Comparison of ENCODE assay signal across 22 cellular contexts in the genomic region with DNA sequence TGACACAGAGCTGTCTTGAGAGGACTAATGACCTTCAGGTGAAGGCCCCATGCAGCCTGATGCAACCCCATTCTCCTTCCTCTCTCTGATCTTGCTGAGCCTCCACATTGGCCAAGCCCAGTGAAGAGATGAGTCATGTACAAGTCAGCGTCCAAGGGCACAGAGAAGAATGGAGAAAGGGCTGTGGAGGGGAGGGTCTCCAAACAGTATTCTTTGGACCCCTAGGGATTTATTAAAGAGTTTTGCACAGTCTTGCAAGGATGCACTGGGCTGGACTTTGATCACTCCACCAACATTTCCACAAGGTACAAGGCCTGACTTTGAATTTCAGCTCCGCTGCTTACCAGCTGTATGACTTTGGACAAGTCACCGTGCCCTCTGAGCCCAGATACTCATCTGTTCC. TPM values are rescaled to one million over a fixed set of nuclear protein-coding genes. Genes with fewer than 3 reads are reported as not detected.
A peak's percentile ranks its signal among the peaks of the same experiment; 100 is the strongest.
DNase-seq lines count a peak whose midpoint lies in the region; ATAC-seq, FAIRE-seq and TF ChIP-seq lines count a peak whose summit lies in the region.
"Had no signal": no experiment of that assay in that cellular context is flagged by ENCODE, and none has a peak within 500 bp of the region (broad histone marks: within the 10 kb centered on the region; RNA-seq: fewer than 3 reads in every experiment).

No MANE protein-coding gene starts in this region.

- 48% methylated on average over 3 of the region's 3 CpGs for WGBS in A549 (ENCODE audit: missing lambda C conversion rate)
- WGBS in GM23248 (ENCODE audit: low coverage in 1 of 2, low lambda C conversion rate in 2 of 2, missing lambda C conversion rate in 2 of 2), 2 experiments, result 68 to 69% methylated on average over 3 of the region's 3 CpGs

- H3F3A ChIP-seq in GM23248 (ENCODE audit: insufficient read depth), result peaks cover 5% of the 10 kb centered on the region

- no peaks in the 10 kb centered on the region for H3K9me2 ChIP-seq in GM23248 (ENCODE audit: insufficient read depth)

- FAIRE-seq in A549 (lab: Jason Lieb, UNC), result no peak

- H3K9ac ChIP-seq in GM23248, result no peak overlapping the region

- H3K9me3 ChIP-seq in A549 (peaks cover 6% of the 10 kb centered on the region; the same call in 2 of the 3 replicates), GM23248 (ENCODE audit: low read depth) (no peaks in the 10 kb centered on the region)
- H3K9me3 ChIP-seq: psoas muscle, vagina had no signal

- POLR2A ChIA-PET in A549 (lab: Yijun Ruan, JAX), result no interaction called here

- H3K27me3 ChIP-seq in GM23248 (replicated peaks; ENCODE audit: insufficient read depth), result no peaks in the 10 kb centered on the region
- H3K27me3 ChIP-seq: cardiac muscle cell, vagina had no signal

- CTCF ChIA-PET in A549 (lab: Yijun Ruan, JAX), result interaction anchor here (1.3 to 1.6 kb wide), 3 partner anchors 8 to 269 kb away, joined by 3 to 7 read pairs (median 3); no protein-coding TSS in a partner anchor

- no peaks in the 10 kb centered on the region for H4K20me1 ChIP-seq in GM23248 (ENCODE audit: insufficient read depth)

- H3K4me1 ChIP-seq in A549 (peaks cover 26% of the 10 kb centered on the region), GM23248 (ENCODE audit: insufficient read depth) (peaks cover 43% of the 10 kb centered on the region)
- H3K4me1 ChIP-seq: psoas muscle, vagina had no signal

- H3K36me3 ChIP-seq in GM23248 (ENCODE audit: low read depth), result no peaks in the 10 kb centered on the region
- H3K36me3 ChIP-seq: cardiac muscle cell, vagina had no signal

- TF ChIP-seq CTCF in A549 (IDR thresholded peaks at IDR 0.05), result no peak
- no peak for TF ChIP-seq CTCF in epithelial cell of esophagus (IDR thresholded peaks at IDR 0.05; ENCODE audit: insufficient read depth, low read depth, low read length, missing control alignments)

- no peak overlapping the region for H2AFZ ChIP-seq in GM23248

- DNase-seq in A549 (ENCODE audit: low read depth in 1 of 2, low spot score in 1 of 2), result peak in 1 of 2 experiments; percentile 20
- peak; percentile 53 for DNase-seq in GM23248
- DNase-seq in NOMO-1 treated with dmso at 0.1 percent for 144 hours (lab: John Stamatoyannopoulos, UW; ENCODE audit: unreplicated experiment), result peak; percentile 5
- DNase-seq in epithelial cell of esophagus (ENCODE audit: low read depth), result peak; percentile 36
- DNase-seq in kidney tubule cell (ENCODE audit: low spot score), result no peak
- DNase-seq in NCI-H128 (lab: John Stamatoyannopoulos, UW; ENCODE audit: unreplicated experiment), result no peak
- DNase-seq: activated CD4-positive, alpha-beta T cell treated with anti-CD3 and anti-CD28 coated beads for 36 hours; CD8-positive, alpha-beta T cell; DND-41; HFFc6; KBM-7; NCI-H1417; NCI-H526 treated with DMSO at 0.1 percent for 48 hours; nephron progenitor cell; psoas muscle; stimulated activated CD4-positive, alpha-beta T cell treated with anti-CD3 and anti-CD28 coated beads, Interleukin-4, amount 100 ng/mL, for 4 hours had no signal

- TF ChIP-seq RAD21 in A549 (conservative IDR thresholded peaks at IDR 0.05 in 1 of 2, IDR thresholded peaks at IDR 0.05 in 1 of 2), result no peak

- in situ Hi-C loops in GM23248 (cut with MboI), result no loop called here

- TF ChIP-seq POLR2A in A549 (IDR thresholded peaks at IDR 0.05; ENCODE audit: low read length), result no peak

- H3K79me2 ChIP-seq in GM23248 (ENCODE audit: insufficient read depth), result no peaks in the 10 kb centered on the region

- TF ChIP-seq EP300 in A549 (IDR thresholded peaks at IDR 0.05), result no peak

- H3K4me3 ChIP-seq in A549 (no peak overlapping the region), GM23248 (no peak overlapping the region), epithelial cell of esophagus (ENCODE audit: low read length) (no peak overlapping the region)
- H3K4me3 ChIP-seq: cardiac muscle cell, psoas muscle, SK-N-MC, vagina had no signal

- peak in 1 of 2 experiments; percentile 39; a peak in 1 of 6 replicates for ATAC-seq in A549
- no peak for ATAC-seq in GM18858 (IDR thresholded peaks at IDR 0.05; ENCODE audit: unreplicated experiment)
- no peak for ATAC-seq in HG03565 (IDR thresholded peaks at IDR 0.05; ENCODE audit: unreplicated experiment)
- ATAC-seq: activated CD4-positive, alpha-beta T cell treated with anti-CD3 and anti-CD28 coated beads for 36 hours; CD8-positive, alpha-beta T cell; psoas muscle had no signal

- H3K4me2 ChIP-seq in A549 (0 out of 3 replicates have a peak overlapping the region, but pooled peaks have one; percentile 10), GM23248 (ENCODE audit: unreplicated experiment) (peak overlapping the region; percentile 55)

- H3K27ac ChIP-seq in A549, result peak overlapping the region; percentile 56 to 77; a peak in 5 of 6 replicates
- peak overlapping the region; percentile 10; the same call in 1 of the 2 replicates for H3K27ac ChIP-seq in GM23248
- H3K27ac ChIP-seq: cardiac muscle cell, epithelial cell of prostate, psoas muscle, SK-N-MC, vagina had no signal

TF ChIP-seq in A549, 52 proteins besides CTCF, POLR2A, EP300 and RAD21:
- no peak for TF ChIP-seq RCOR1 (IDR thresholded peaks at IDR 0.05; ENCODE audit: low read depth, low read length)
- no peak for TF ChIP-seq EHF (CRISPR knock-in tag; IDR thresholded peaks at IDR 0.05)
- TF ChIP-seq JUN (IDR thresholded peaks at IDR 0.05), result no peak
- no peak for TF ChIP-seq RARB (CRISPR knock-in tag; IDR thresholded peaks at IDR 0.05)
- no peak for TF ChIP-seq RNF2 (IDR thresholded peaks at IDR 0.05; ENCODE audit: borderline replicate concordance, low read depth)
- no peak for TF ChIP-seq HDAC2 (IDR thresholded peaks at IDR 0.05)
- TF ChIP-seq, protein P1, sequence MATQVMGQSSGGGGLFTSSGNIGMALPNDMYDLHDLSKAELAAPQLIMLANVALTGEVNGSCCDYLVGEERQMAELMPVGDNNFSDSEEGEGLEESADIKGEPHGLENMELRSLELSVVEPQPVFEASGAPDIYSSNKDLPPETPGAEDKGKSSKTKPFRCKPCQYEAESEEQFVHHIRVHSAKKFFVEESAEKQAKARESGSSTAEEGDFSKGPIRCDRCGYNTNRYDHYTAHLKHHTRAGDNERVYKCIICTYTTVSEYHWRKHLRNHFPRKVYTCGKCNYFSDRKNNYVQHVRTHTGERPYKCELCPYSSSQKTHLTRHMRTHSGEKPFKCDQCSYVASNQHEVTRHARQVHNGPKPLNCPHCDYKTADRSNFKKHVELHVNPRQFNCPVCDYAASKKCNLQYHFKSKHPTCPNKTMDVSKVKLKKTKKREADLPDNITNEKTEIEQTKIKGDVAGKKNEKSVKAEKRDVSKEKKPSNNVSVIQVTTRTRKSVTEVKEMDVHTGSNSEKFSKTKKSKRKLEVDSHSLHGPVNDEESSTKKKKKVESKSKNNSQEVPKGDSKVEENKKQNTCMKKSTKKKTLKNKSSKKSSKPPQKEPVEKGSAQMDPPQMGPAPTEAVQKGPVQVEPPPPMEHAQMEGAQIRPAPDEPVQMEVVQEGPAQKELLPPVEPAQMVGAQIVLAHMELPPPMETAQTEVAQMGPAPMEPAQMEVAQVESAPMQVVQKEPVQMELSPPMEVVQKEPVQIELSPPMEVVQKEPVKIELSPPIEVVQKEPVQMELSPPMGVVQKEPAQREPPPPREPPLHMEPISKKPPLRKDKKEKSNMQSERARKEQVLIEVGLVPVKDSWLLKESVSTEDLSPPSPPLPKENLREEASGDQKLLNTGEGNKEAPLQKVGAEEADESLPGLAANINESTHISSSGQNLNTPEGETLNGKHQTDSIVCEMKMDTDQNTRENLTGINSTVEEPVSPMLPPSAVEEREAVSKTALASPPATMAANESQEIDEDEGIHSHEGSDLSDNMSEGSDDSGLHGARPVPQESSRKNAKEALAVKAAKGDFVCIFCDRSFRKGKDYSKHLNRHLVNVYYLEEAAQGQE (IDR thresholded peaks at IDR 0.05), result no peak

RNA-seq across cellular contexts. Expression of a gene that starts 13.9 kb away (rescaled TPM):
- polyA plus RNA-seq in A549 (2011; rRNA removed) (8.5 and 9.7 TPM in 2 replicates), A549 (2017; fragmentation: RNase III; extraction: RNeasy Plus Mini Kit Qiagen cat#74134 plus additional on column Dnase treatment) (11.3 to 13.7 TPM (median 12.3 TPM) in 3 replicates), GM23248 (2016; fragmentation: Nextera tagmentation; extraction: Ambion mirVana) (10.4 and 11.1 TPM in 2 replicates)
- polyA plus RNA-seq in A549 (2012; cell fraction: cytosol; rRNA removed), result 14.5 and 22.3 TPM in 2 replicates
- 17.9 and 22.5 TPM in 2 replicates for polyA plus RNA-seq in A549 (2012; cell fraction: nucleus; rRNA removed)
- polyA minus RNA-seq in A549 (2011; rRNA and poly(A)+ RNA removed), result 8.7 and 9.9 TPM in 2 replicates
- 19.1 and 29.0 TPM in 2 replicates for total RNA-seq in GM23248 (2014; rRNA removed; shearing (Covaris generic))
- total RNA-seq: CD8-positive, alpha-beta T cell; psoas muscle had no signal

Comparison
In these comparisons a context has a peak if more than half of its experiments do, and no peak if none do; other contexts are left out.
1. DNase-seq: peak in GM23248 (single experiment), NOMO-1 treated with dmso at 0.1 percent for 144 hours (single experiment) and epithelial cell of esophagus (single experiment); none in kidney tubule cell (single experiment) and NCI-H128 (single experiment).